In the genomic region with DNA sequence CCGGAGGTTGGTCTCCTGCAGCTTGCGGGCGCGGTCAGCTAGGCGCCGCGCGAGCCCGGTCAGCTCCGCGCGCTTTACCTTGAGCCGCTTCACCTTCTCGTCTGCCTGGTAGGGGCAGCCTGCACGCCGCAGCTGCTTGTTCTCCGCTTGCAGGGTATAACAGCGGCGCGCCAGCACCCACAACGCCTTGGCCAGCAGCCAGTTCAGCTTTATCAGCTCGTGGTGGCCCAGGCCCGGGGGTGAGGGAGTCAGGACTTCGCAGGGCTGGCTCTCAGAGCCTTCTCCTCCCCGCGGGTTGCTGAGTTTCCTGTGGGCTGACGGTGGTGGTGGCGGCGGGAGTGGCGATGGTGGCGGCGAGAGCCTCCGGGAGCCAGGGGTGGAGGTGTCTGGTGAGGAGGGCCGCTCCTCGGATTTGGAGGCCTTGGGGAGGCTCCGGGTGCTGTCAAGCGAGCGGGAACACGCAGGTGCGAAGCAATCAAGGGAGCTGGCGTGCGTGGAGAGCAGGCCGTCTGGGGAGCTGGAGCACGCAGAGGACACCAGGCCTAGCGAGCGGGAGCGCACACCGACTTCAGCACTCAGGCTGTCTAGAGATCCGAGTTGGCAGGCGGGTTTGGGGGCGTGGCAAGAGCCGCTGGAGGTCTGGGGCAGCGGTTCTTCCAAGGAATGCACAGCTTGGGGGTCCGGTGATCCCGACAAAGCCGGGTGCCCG, we compare ENCODE assay signal across 9 cellular contexts. TPM values are rescaled to one million over a fixed set of nuclear protein-coding genes. Genes with fewer than 3 reads are reported as not detected.
DNase-seq lines count a peak whose midpoint lies in the region; ATAC-seq, FAIRE-seq and TF ChIP-seq lines count a peak whose summit lies in the region.
"Not testable (repeated sequence)": the region's sequence is repeated elsewhere in the genome, so short reads cannot be mapped to it uniquely, and the experiment has no call there.
"Had no signal": no experiment of that assay in that cellular context is flagged by ENCODE, and none has a peak within 500 bp of the region (broad histone marks: within the 10 kb centered on the region; RNA-seq: fewer than 3 reads in every experiment).

No MANE protein-coding gene starts in this region.

- H3K27me3 Mint-ChIP-seq in CD4-positive, alpha-beta T cell; activated CD8-positive, alpha-beta T cell treated with anti-CD3 and anti-CD28 coated beads, Interleukin-2, amount 10 ng/mL, durations not matched to agents 7 days and 5 days (ENCODE audit: low read depth); effector memory CD8-positive, alpha-beta T cell: not testable (repeated sequence)

- not testable (repeated sequence) for H3K27me3 ChIP-seq in CD4-positive, alpha-beta T cell (ENCODE audit: control insufficient read depth, insufficient read depth, low read length); pancreas

- no CpG with 5 or more reads among the region's 57 CpGs for WGBS in pancreas, 2 donors

- not testable (repeated sequence) for H3K36me3 Mint-ChIP-seq in CD4-positive, alpha-beta T cell (ENCODE audit: low read depth); activated CD8-positive, alpha-beta T cell treated with anti-CD3 and anti-CD28 coated beads, Interleukin-2, amount 10 ng/mL, durations not matched to agents 7 days and 5 days (ENCODE audit: low read depth); effector memory CD8-positive, alpha-beta T cell (ENCODE audit: insufficient read depth)

- not testable (repeated sequence) for H3K4me3 Mint-ChIP-seq in CD4-positive, alpha-beta T cell; activated CD8-positive, alpha-beta T cell treated with anti-CD3 and anti-CD28 coated beads, Interleukin-2, amount 10 ng/mL, durations not matched to agents 7 days and 5 days; effector memory CD8-positive, alpha-beta T cell

- POLR2A ChIA-PET in CD4-positive, alpha-beta T cell (lab: Charles Lee); activated CD8-positive, alpha-beta T cell treated with anti-CD3 and anti-CD28 coated beads, Interleukin-2, amount 10 ng/mL, durations not matched to agents 7 days and 5 days (lab: Charles Lee): not testable (repeated sequence)

- CTCF ChIA-PET in CD4-positive, alpha-beta T cell (lab: Charles Lee); activated CD8-positive, alpha-beta T cell treated with anti-CD3 and anti-CD28 coated beads, Interleukin-2, amount 10 ng/mL, durations not matched to agents 7 days and 5 days (lab: Charles Lee): not testable (repeated sequence)

- intact Hi-C loops in CD4-positive, alpha-beta T cell (cut with DNase I, micrococcal nuclease); left colon (cut with DNase I, micrococcal nuclease); pancreas (cut with DNase I): not testable (repeated sequence)

- not testable (repeated sequence) for H3K4me1 ChIP-seq in pancreas

- not testable (repeated sequence) for H3K27ac Mint-ChIP-seq in CD4-positive, alpha-beta T cell; activated CD8-positive, alpha-beta T cell treated with anti-CD3 and anti-CD28 coated beads, Interleukin-2, amount 10 ng/mL, durations not matched to agents 7 days and 5 days; effector memory CD8-positive, alpha-beta T cell

- ATAC-seq in CD4-positive, alpha-beta T cell (ENCODE audit: poor library complexity) = peak; percentile 65
- ATAC-seq in GM19467 (IDR thresholded peaks at IDR 0.05; ENCODE audit: unreplicated experiment) (peak; percentile 8), HG02759 (IDR thresholded peaks at IDR 0.05; ENCODE audit: unreplicated experiment) (peak; percentile 41), HG03469 (IDR thresholded peaks at IDR 0.05; ENCODE audit: unreplicated experiment) (peak; percentile 18), left colon (peak; percentile 29), pancreas (peak; percentile 42 to 62 (median 60))
- ATAC-seq in activated CD8-positive, alpha-beta T cell treated with anti-CD3 and anti-CD28 coated beads, Interleukin-2, amount 10 ng/mL, durations not matched to agents 7 days and 5 days = peak; percentile 74
- ATAC-seq in effector memory CD8-positive, alpha-beta T cell (replicated peaks) = peak; percentile 80

- H3K4me1 Mint-ChIP-seq in CD4-positive, alpha-beta T cell (ENCODE audit: low read depth); activated CD8-positive, alpha-beta T cell treated with anti-CD3 and anti-CD28 coated beads, Interleukin-2, amount 10 ng/mL, durations not matched to agents 7 days and 5 days (ENCODE audit: low read depth); effector memory CD8-positive, alpha-beta T cell (ENCODE audit: low read depth in 2 of 2): not testable (repeated sequence)

- peak in 1 of 10 experiments; percentile 6 for DNase-seq in CD4-positive, alpha-beta T cell
- not testable (repeated sequence) for DNase-seq in activated CD8-positive, alpha-beta T cell treated with anti-CD3 and anti-CD28 coated beads, Interleukin-2, amount 10 ng/mL, durations not matched to agents 7 days and 5 days; left colon
- peak in 1 of 3 experiments; percentile 41 for DNase-seq in effector memory CD8-positive, alpha-beta T cell
- DNase-seq in pancreas = peak in 1 of 6 donors; percentile 37

- TF ChIP-seq CTCF in CD4-positive, alpha-beta T cell (IDR thresholded peaks at IDR 0.05); pancreas (IDR thresholded peaks at IDR 0.05): not testable (repeated sequence)

- not testable (repeated sequence) for H3K9me3 ChIP-seq in CD4-positive, alpha-beta T cell (ENCODE audit: control insufficient read depth, low read length); pancreas

- not testable (repeated sequence) for H3K9me3 Mint-ChIP-seq in CD4-positive, alpha-beta T cell; activated CD8-positive, alpha-beta T cell treated with anti-CD3 and anti-CD28 coated beads, Interleukin-2, amount 10 ng/mL, durations not matched to agents 7 days and 5 days (ENCODE audit: insufficient read depth); effector memory CD8-positive, alpha-beta T cell

- H3K36me3 ChIP-seq in pancreas = not testable (repeated sequence)

- FAIRE-seq in pancreas (lab: Jason Lieb, UNC) = not testable (repeated sequence)

- H3K27ac ChIP-seq in CD4-positive, alpha-beta T cell (ENCODE audit: low read depth, low read length); pancreas: not testable (repeated sequence)

- H3K4me3 ChIP-seq in pancreas = not testable (repeated sequence)

RNA-seq across cellular contexts. Expression of a gene that starts 1.5 kb away (rescaled TPM):
- under 1 TPM; 0.36 to 0.39 TPM for total RNA-seq in CD4-positive, alpha-beta T cell
- under 1 TPM; 0.37 to 0.40 TPM for total RNA-seq in activated CD8-positive, alpha-beta T cell treated with anti-CD3 and anti-CD28 coated beads, Interleukin-2, amount 10 ng/mL, durations not matched to agents 7 days and 5 days
- total RNA-seq in left colon (under 1 TPM; 0.12 to 0.25 TPM), pancreas (under 1 TPM; 0.14 to 0.47 (median 0.24) TPM)
- under 1 TPM; 0.02 to 0.04 TPM for polyA plus RNA-seq in pancreas
- polyA plus RNA-seq: keratinocyte had no signal

Comparison
In these comparisons a context has a peak if more than half of its experiments do, and no peak if none do; other contexts are left out.
1. ATAC-seq: peak in every context shown above with its lines; median percentile 80 in effector memory CD8-positive, alpha-beta T cell; 74 in activated CD8-positive, alpha-beta T cell treated with anti-CD3 and anti-CD28 coated beads, Interleukin-2, amount 10 ng/mL, durations not matched to agents 7 days and 5 days; 65 in CD4-positive, alpha-beta T cell; 60 in pancreas; 41 in HG02759; 29 in left colon; 18 in HG03469; 8 in GM19467.